In genomic region chr15:38398134-38398533, GRCh38 we compare ENCODE assay signal across 12 cellular contexts.
DNase-seq lines count a peak whose midpoint lies in the region; TF ChIP-seq lines count a peak whose summit lies in the region.
"Had no signal": no experiment of that assay in that cellular context is flagged by ENCODE, and none has a peak within 500 bp of the region (broad histone marks: within the 10 kb centered on the region; RNA-seq: fewer than 3 reads in every experiment).

No MANE protein-coding gene starts in this region.

- no peak for TF ChIP-seq CTCF in foreskin fibroblast (IDR thresholded peaks at IDR 0.05; ENCODE audit: low read depth, low read length)

- DNase-seq in GM04504 (ENCODE audit: low read depth) (peak; percentile 76), SW480 (ENCODE audit: low spot score) (peak; percentile 36), foreskin fibroblast (peak; percentile 98), skeletal muscle cell (ENCODE audit: low read depth) (peak; percentile 99), NCI-H2227 treated with DMSO at 0.1 percent for 48 hours (lab: John Stamatoyannopoulos, UW) (no peak), NCI-H748 (lab: John Stamatoyannopoulos, UW; ENCODE audit: unreplicated experiment) (no peak), NCI-H446 (lab: John Stamatoyannopoulos, UW) (no peak)
- no peak for DNase-seq in stimulated activated CD4-positive, alpha-beta T cell treated with anti-CD3 and anti-CD28 coated beads, Interleukin-4, amount 100 ng/mL, for 1 hour
- DNase-seq: activated CD4-positive, alpha-beta T cell treated with anti-CD3 and anti-CD28 coated beads for 4 hours; immature natural killer cell; stimulated activated CD4-positive, alpha-beta T cell treated with anti-CD3 and anti-CD28 coated beads, Interleukin-12 subunit alpha, Interleukin-12 subunit beta, amount 100 ng/mL, for 4 hours had no signal

- no peak overlapping the region for H3K4me3 ChIP-seq in foreskin fibroblast (ENCODE audit: low read depth in 1 of 2, low read length in 2 of 2)
- H3K4me3 ChIP-seq in skeletal muscle cell (ENCODE audit: low read depth, low read length): no peak overlapping the region
- H3K4me3 ChIP-seq: suprapubic skin had no signal

Comparison
In these comparisons a context has a peak if more than half of its experiments do, and no peak if none do; other contexts are left out.
1. DNase-seq: peak in GM04504 (single experiment), SW480 (single experiment), foreskin fibroblast (2 of 2) and skeletal muscle cell (single experiment); none in NCI-H2227 treated with DMSO at 0.1 percent for 48 hours (single experiment), stimulated activated CD4-positive, alpha-beta T cell treated with anti-CD3 and anti-CD28 coated beads, Interleukin-4, amount 100 ng/mL, for 1 hour (single experiment), NCI-H748 (single experiment) and NCI-H446 (0 of 2).